ENCODE assay signal across 8 cellular contexts in the genomic region with DNA sequence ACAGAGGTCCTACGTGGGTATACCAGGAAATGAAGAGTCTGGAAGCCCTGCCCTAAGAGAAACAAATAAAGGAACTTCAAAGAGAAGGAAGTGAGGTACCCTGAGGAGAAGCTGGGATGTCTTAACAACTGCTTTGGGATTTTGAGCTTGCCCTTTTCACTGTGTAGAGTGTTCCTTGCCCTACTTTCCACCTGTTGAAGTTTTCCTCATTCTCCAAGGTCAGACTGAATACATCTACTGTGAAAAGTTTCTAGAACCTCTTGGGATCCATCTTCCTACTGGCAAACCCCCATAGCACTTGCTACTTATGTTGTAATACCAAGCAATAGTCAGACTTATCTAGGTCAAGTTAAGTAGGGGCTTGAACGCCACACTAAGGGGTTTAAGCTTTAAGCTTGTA. TPM values are rescaled to one million over a fixed set of nuclear protein-coding genes. Genes with fewer than 3 reads are reported as not detected.
DNase-seq lines count a peak whose midpoint lies in the region; ATAC-seq and TF ChIP-seq lines count a peak whose summit lies in the region.

No MANE protein-coding gene starts in this region.

- POLR2A ChIA-PET in PC-3 (lab: Charles Lee; ENCODE audit: unreplicated experiment), result no interaction called here

- H3K36me3 ChIP-seq in PC-3 (ENCODE audit: low read depth, low read length), result 0 out of 2 replicates have a peak, but pooled peaks cover 3% of the 10 kb centered on the region
- H3K36me3 ChIP-seq in iPS-20b (ENCODE audit: insufficient read depth, low read depth, low read length), result peaks cover 11% of the 10 kb centered on the region
- no peaks in the 10 kb centered on the region for H3K36me3 ChIP-seq in Peyer's patch

- peak overlapping the region; percentile 97 for H3K4me2 ChIP-seq in PC-3 (ENCODE audit: low read length)

- no peaks in the 10 kb centered on the region for H3K9me2 ChIP-seq in PC-3 (replicated peaks; ENCODE audit: low read length)

- peak overlapping the region; percentile 78 for H3K4me3 Mint-ChIP-seq in activated naive CD4-positive, alpha-beta T cell treated with anti-CD3 and anti-CD28 coated beads, Interleukin-2, amount 10 ng/mL, durations not matched to agents 7 days and 5 days
- H3K4me3 Mint-ChIP-seq in stimulated activated memory B cell treated with anti-CD40 and anti-IgM and Interleukin-4, amounts not matched to agents 10 μg/mL and 1 μg/mL and 100 μg/mL, for 72 hours, result no peak overlapping the region

- peaks cover 20% of the 10 kb centered on the region for H3K4me1 ChIP-seq in PC-3 (ENCODE audit: insufficient read depth, low read length)
- H3K4me1 ChIP-seq in iPS-20b (ENCODE audit: insufficient read depth, low read length), result peaks cover 32% of the 10 kb centered on the region
- peaks cover 0 to 28% (median 9%) of the 10 kb centered on the region in 4 donors for H3K4me1 ChIP-seq in Peyer's patch

- peaks cover 32% of the 10 kb centered on the region for H3K4me1 Mint-ChIP-seq in activated naive CD4-positive, alpha-beta T cell treated with anti-CD3 and anti-CD28 coated beads, Interleukin-2, amount 10 ng/mL, durations not matched to agents 7 days and 5 days
- H3K4me1 Mint-ChIP-seq in stimulated activated memory B cell treated with anti-CD40 and anti-IgM and Interleukin-4, amounts not matched to agents 10 μg/mL and 1 μg/mL and 100 μg/mL, for 72 hours, result peaks cover 32% of the 10 kb centered on the region

- TF ChIP-seq CTCF in PC-3 (conservative IDR thresholded peaks at IDR 0.05; ENCODE audit: low read depth, low read length) (no peak), Peyer's patch (IDR thresholded peaks at IDR 0.05) (no peak)

- ATAC-seq in PC-3 (no peak), HG02678 (IDR thresholded peaks at IDR 0.05; ENCODE audit: unreplicated experiment) (no peak)
- no peak for ATAC-seq in stimulated activated memory B cell treated with anti-CD40 and anti-IgM and Interleukin-4, amounts not matched to agents 10 μg/mL and 1 μg/mL and 100 μg/mL, for 72 hours

- H3K4me3 ChIP-seq in PC-3 (ENCODE audit: low read length), result peak overlapping the region; percentile 89; the same call in 1 of the 2 replicates
- H3K4me3 ChIP-seq in iPS-20b (ENCODE audit: low read length), result peak overlapping the region; percentile 63
- no peak overlapping the region for H3K4me3 ChIP-seq in Peyer's patch

- TF ChIP-seq POLR2A in Peyer's patch (IDR thresholded peaks at IDR 0.05), result no peak

- peaks cover 30% of the 10 kb centered on the region for H3K79me2 ChIP-seq in PC-3 (ENCODE audit: low read length)

- H3K27me3 ChIP-seq in PC-3 (ENCODE audit: low read length), result no peaks in the 10 kb centered on the region
- H3K27me3 ChIP-seq in iPS-20b (ENCODE audit: insufficient read depth, low read length), result peaks cover 19% of the 10 kb centered on the region
- no peaks in the 10 kb centered on the region for H3K27me3 ChIP-seq in Peyer's patch

- intact Hi-C loops in PC-3 (cut with micrococcal nuclease), result loop anchor here (10.0 kb wide), 1 partner anchor 472 kb away; a partner anchor contains a TSS

- H3F3A ChIP-seq in PC-3 (ENCODE audit: low read length, unreplicated experiment), result no peaks in the 10 kb centered on the region

- H3K27ac ChIP-seq in PC-3 (ENCODE audit: low read length), result no peak overlapping the region
- H3K27ac ChIP-seq in iPS-20b (ENCODE audit: low read length), result no peak overlapping the region
- H3K27ac ChIP-seq in Peyer's patch, result no peak overlapping the region

- no peaks in the 10 kb centered on the region for H3K9me3 Mint-ChIP-seq in activated naive CD4-positive, alpha-beta T cell treated with anti-CD3 and anti-CD28 coated beads, Interleukin-2, amount 10 ng/mL, durations not matched to agents 7 days and 5 days
- H3K9me3 Mint-ChIP-seq in stimulated activated memory B cell treated with anti-CD40 and anti-IgM and Interleukin-4, amounts not matched to agents 10 μg/mL and 1 μg/mL and 100 μg/mL, for 72 hours, result no peaks in the 10 kb centered on the region

- peak overlapping the region; percentile 87 for H3K27ac Mint-ChIP-seq in activated naive CD4-positive, alpha-beta T cell treated with anti-CD3 and anti-CD28 coated beads, Interleukin-2, amount 10 ng/mL, durations not matched to agents 7 days and 5 days
- H3K27ac Mint-ChIP-seq in stimulated activated memory B cell treated with anti-CD40 and anti-IgM and Interleukin-4, amounts not matched to agents 10 μg/mL and 1 μg/mL and 100 μg/mL, for 72 hours, result peak overlapping the region; percentile 97

- H3K27me3 Mint-ChIP-seq in activated naive CD4-positive, alpha-beta T cell treated with anti-CD3 and anti-CD28 coated beads, Interleukin-2, amount 10 ng/mL, durations not matched to agents 7 days and 5 days, result peaks cover 8% of the 10 kb centered on the region
- no peaks in the 10 kb centered on the region for H3K27me3 Mint-ChIP-seq in stimulated activated memory B cell treated with anti-CD40 and anti-IgM and Interleukin-4, amounts not matched to agents 10 μg/mL and 1 μg/mL and 100 μg/mL, for 72 hours

- peak overlapping the region; percentile 98 for H2AFZ ChIP-seq in PC-3 (ENCODE audit: low read length)

- BruUV-seq in PC-3 (replicated peaks; lab: Mats Ljungman, UMichigan), result no TSS peak

- H3K36me3 Mint-ChIP-seq in activated naive CD4-positive, alpha-beta T cell treated with anti-CD3 and anti-CD28 coated beads, Interleukin-2, amount 10 ng/mL, durations not matched to agents 7 days and 5 days, result peaks cover 19% of the 10 kb centered on the region
- H3K36me3 Mint-ChIP-seq in stimulated activated memory B cell treated with anti-CD40 and anti-IgM and Interleukin-4, amounts not matched to agents 10 μg/mL and 1 μg/mL and 100 μg/mL, for 72 hours, result peaks cover 11% of the 10 kb centered on the region

- H3K9ac ChIP-seq in PC-3 (ENCODE audit: low read length) (no peak overlapping the region), iPS-20b (ENCODE audit: low read depth, low read length) (no peak overlapping the region)

- H4K20me1 ChIP-seq in PC-3 (ENCODE audit: low read length), result 0 out of 2 replicates have a peak, but pooled peaks cover 5% of the 10 kb centered on the region

- H3K9me3 ChIP-seq in PC-3 (ENCODE audit: low read length) (no peaks in the 10 kb centered on the region), iPS-20b (ENCODE audit: insufficient read depth, low read depth, low read length) (no peaks in the 10 kb centered on the region), Peyer's patch (no peaks in the 10 kb centered on the region)

- DNase-seq in activated naive CD4-positive, alpha-beta T cell treated with anti-CD3 and anti-CD28 coated beads, Interleukin-2, amount 10 ng/mL, durations not matched to agents 7 days and 5 days, result no peak
- DNase-seq in activated naive CD4-positive, alpha-beta T cell (lab: John Stamatoyannopoulos, UW), result no peak
- DNase-seq in PC-3 (no peak), activated gamma-delta T cell treated with Interleukin-2 at 50 U/mL for 16 hours (no peak), Peyer's patch (no peak)

- CTCF ChIA-PET in activated naive CD4-positive, alpha-beta T cell treated with anti-CD3 and anti-CD28 coated beads, Interleukin-2, amount 10 ng/mL, durations not matched to agents 7 days and 5 days (lab: Charles Lee), result no interaction called here
- CTCF ChIA-PET in PC-3 (lab: Charles Lee), result no interaction called here

RNA-seq across cellular contexts. Expression of a gene that starts 1.2 kb away (rescaled TPM):
- total RNA-seq in PC-3 (2014; rRNA removed) (21.7 and 22.4 TPM in 2 replicates), Peyer's patch (10 to 100 TPM; 27.1 to 37.9 (median 36.0) TPM)

Comparison
In these comparisons a context has a peak if more than half of its experiments do, and no peak if none do; other contexts are left out.
1. H3K4me3 ChIP-seq: peak in PC-3 (single experiment) and iPS-20b (single experiment); none in Peyer's patch (0 of 4).